15 cellular contexts compared by ENCODE assay signal in genomic region chr6:89528865-89529264, GRCh38.
A peak's percentile ranks its signal among the peaks of the same experiment; 100 is the strongest.
DNase-seq lines count a peak whose midpoint lies in the region.
"Had no signal": no experiment of that assay in that cellular context is flagged by ENCODE, and none has a peak within 500 bp of the region (broad histone marks: within the 10 kb centered on the region; RNA-seq: fewer than 3 reads in every experiment).

No MANE protein-coding gene starts in this region.

- no peak overlapping the region for H3K4me3 ChIP-seq in trophoblast cell (ENCODE audit: low read depth, low read length)
- H3K4me3 ChIP-seq: BLaER1 treated with 17β-estradiol and CSF1 and Interleukin-3, amounts not matched to agents 10 nM and 100 nM; GM23248 had no signal

- H3K23ac ChIP-seq in trophoblast cell (ENCODE audit: low read length): no peak overlapping the region

- H3K27me3 ChIP-seq in trophoblast cell (ENCODE audit: insufficient read depth, low read length): no peaks in the 10 kb centered on the region
- H3K27me3 ChIP-seq: BLaER1 treated with 17β-estradiol and CSF1 and Interleukin-3, amounts not matched to agents 10 nM and 100 nM had no signal

- H3K79me2 ChIP-seq in trophoblast cell (ENCODE audit: control insufficient read depth, insufficient read depth, low read length, poor library complexity): no peaks in the 10 kb centered on the region

- H2AK5ac ChIP-seq in trophoblast cell (ENCODE audit: low read length): no peak overlapping the region

- H3K27ac ChIP-seq in trophoblast cell (ENCODE audit: low read depth, low read length): no peak overlapping the region
- H3K27ac ChIP-seq: 22Rv1; BLaER1 treated with 17β-estradiol and CSF1 and Interleukin-3, amounts not matched to agents 10 nM and 100 nM; GM23248 had no signal

- H2BK120ac ChIP-seq in trophoblast cell (ENCODE audit: insufficient read depth, low read length, poor library complexity): no peak overlapping the region

- H3K4me1 ChIP-seq in trophoblast cell (ENCODE audit: control insufficient read depth in 1 of 2, insufficient read depth in 2 of 2, low read length in 2 of 2): peaks cover 10 to 14% of the 10 kb centered on the region in 2 experiments

- H2AFZ ChIP-seq in trophoblast cell (ENCODE audit: insufficient read depth, low read length, poor library complexity): no peak overlapping the region
- H2AFZ ChIP-seq: GM23248 had no signal

- H4K8ac ChIP-seq in trophoblast cell (ENCODE audit: low read depth, low read length): no peak overlapping the region

- peak; percentile 19 for DNase-seq in NCI-H82 (lab: John Stamatoyannopoulos, UW)
- no peak for DNase-seq in NCI-H82 treated with DMSO at 0.1 percent for 48 hours (lab: John Stamatoyannopoulos, UW; ENCODE audit: unreplicated experiment)
- DNase-seq in NAMALWA (ENCODE audit: low spot score): peak; percentile 5
- peak; percentile 37 to 53 for DNase-seq in trophoblast cell
- no peak for DNase-seq in GM03348 (ENCODE audit: low spot score)
- DNase-seq in activated naive CD4-positive, alpha-beta T cell treated with anti-CD3 and anti-CD28 coated beads, Interleukin-2, amount 50 U/mL, for 16 hours: no peak
- DNase-seq: CD4-positive, alpha-beta T cell; CD8-positive, alpha-beta memory T cell; DMS 273 treated with DMSO at 0.1 percent for 48 hours; DMS79; GF-D8; GM23248; H9 had no signal

- H3K4ac ChIP-seq in trophoblast cell (ENCODE audit: low read depth, low read length): no peak overlapping the region

- no peaks in the 10 kb centered on the region for H3K36me3 ChIP-seq in trophoblast cell (ENCODE audit: control insufficient read depth in 1 of 2, insufficient read depth in 2 of 2, low read length in 2 of 2)
- H3K36me3 ChIP-seq: BLaER1 treated with 17β-estradiol and CSF1 and Interleukin-3, amounts not matched to agents 10 nM and 100 nM had no signal

- no peak overlapping the region for H2BK12ac ChIP-seq in trophoblast cell (ENCODE audit: low read length)

- H3K9ac ChIP-seq in trophoblast cell (ENCODE audit: low read length): no peak overlapping the region
- H3K9ac ChIP-seq: BLaER1 treated with 17β-estradiol and CSF1 and Interleukin-3, amounts not matched to agents 10 nM and 100 nM; GM23248 had no signal

- no peak overlapping the region for H2BK5ac ChIP-seq in trophoblast cell (ENCODE audit: low read depth, low read length, poor library complexity)

- no peak overlapping the region for H3K18ac ChIP-seq in trophoblast cell (ENCODE audit: low read length)

- H3K14ac ChIP-seq in trophoblast cell (ENCODE audit: low read length): no peak overlapping the region

- H4K91ac ChIP-seq in trophoblast cell (ENCODE audit: low read depth, low read length): no peak overlapping the region

- H3K4me2 ChIP-seq in trophoblast cell (ENCODE audit: low read length): no peak overlapping the region

- H3K79me1 ChIP-seq in trophoblast cell (ENCODE audit: low read length): no peaks in the 10 kb centered on the region

- no peak overlapping the region for H4K12ac ChIP-seq in trophoblast cell (ENCODE audit: low read depth, low read length)

- H3K9me3 ChIP-seq in trophoblast cell (ENCODE audit: insufficient read depth, low read depth, low read length): no peaks in the 10 kb centered on the region
- H3K9me3 ChIP-seq: BLaER1 treated with 17β-estradiol and CSF1 and Interleukin-3, amounts not matched to agents 10 nM and 100 nM had no signal

Comparison
In these comparisons a context has a peak if more than half of its experiments do, and no peak if none do; other contexts are left out.
1. DNase-seq: peak in NCI-H82 (single experiment), NAMALWA (single experiment) and trophoblast cell (2 of 2); none in NCI-H82 treated with DMSO at 0.1 percent for 48 hours (single experiment), GM03348 (single experiment) and activated naive CD4-positive, alpha-beta T cell treated with anti-CD3 and anti-CD28 coated beads, Interleukin-2, amount 50 U/mL, for 16 hours (single experiment).